Comparison of ENCODE assay signal across 9 cellular contexts in genomic region chr3:30625541-30626438, GRCh38. TPM values are rescaled to one million over a fixed set of nuclear protein-coding genes. Genes with fewer than 3 reads are reported as not detected.
DNase-seq lines count a peak whose midpoint lies in the region; ATAC-seq and TF ChIP-seq lines count a peak whose summit lies in the region.
"Had no signal": no experiment of that assay in that cellular context is flagged by ENCODE, and none has a peak within 500 bp of the region (broad histone marks: within the 10 kb centered on the region; RNA-seq: fewer than 3 reads in every experiment).

No MANE protein-coding gene starts in this region.

- no peak for ATAC-seq in CD4-positive, CD25-positive, alpha-beta regulatory T cell (ENCODE audit: low read depth in 2 of 2)
- ATAC-seq in esophagus mucosa = peak; percentile 80
- no peak for ATAC-seq in GM21825 (IDR thresholded peaks at IDR 0.05; ENCODE audit: unreplicated experiment)
- no peak for ATAC-seq in GM18870 (IDR thresholded peaks at IDR 0.05; ENCODE audit: unreplicated experiment)

- H3K36me3 Mint-ChIP-seq in CD4-positive, CD25-positive, alpha-beta regulatory T cell = peaks cover 39% of the 10 kb centered on the region

- H3K9me3 ChIP-seq in CD4-positive, CD25-positive, alpha-beta regulatory T cell (ENCODE audit: control insufficient read depth in 2 of 2, low read length in 2 of 2) = no peaks in the 10 kb centered on the region
- H3K9me3 ChIP-seq in osteoblast (ENCODE audit: low read depth, low read length) = no peaks in the 10 kb centered on the region

- peaks cover 83% of the 10 kb centered on the region for H3K79me2 ChIP-seq in osteoblast (ENCODE audit: insufficient read depth, low read length)

- peaks cover 13% of the 10 kb centered on the region for H4K20me1 ChIP-seq in osteoblast (ENCODE audit: insufficient read depth, low read length)

- TF ChIP-seq CTCF in RWPE1 (conservative IDR thresholded peaks at IDR 0.05; ENCODE audit: low read depth) = no peak
- TF ChIP-seq CTCF in osteoblast (IDR thresholded peaks at IDR 0.05; ENCODE audit: extremely low read depth, low read depth, low read length) = no peak

- no peaks in the 10 kb centered on the region for H3K9me3 Mint-ChIP-seq in CD4-positive, CD25-positive, alpha-beta regulatory T cell

- peaks cover 14% of the 10 kb centered on the region for H3K36me3 ChIP-seq in CD4-positive, CD25-positive, alpha-beta regulatory T cell (ENCODE audit: control insufficient read depth, insufficient read depth, low read length)
- H3K36me3 ChIP-seq in osteoblast (ENCODE audit: insufficient read depth, low read length) = peaks cover 16% of the 10 kb centered on the region

- peaks cover 89% of the 10 kb centered on the region for H3K4me1 ChIP-seq in CD4-positive, CD25-positive, alpha-beta regulatory T cell (ENCODE audit: control insufficient read depth, insufficient read depth, low read length, poor library complexity, severe bottlenecking)
- peaks cover 49% of the 10 kb centered on the region for H3K4me1 ChIP-seq in osteoblast (ENCODE audit: insufficient read depth, low read length)

- no peak overlapping the region for H3K4me3 ChIP-seq in CD4-positive, CD25-positive, alpha-beta regulatory T cell (ENCODE audit: low read depth, low read length)
- no peak overlapping the region for H3K4me3 ChIP-seq in osteoblast (ENCODE audit: insufficient read depth, low read length)

- no peaks in the 10 kb centered on the region for H3K27me3 Mint-ChIP-seq in CD4-positive, CD25-positive, alpha-beta regulatory T cell

- POLR2A ChIA-PET in RWPE1 (lab: Yijun Ruan, JAX; ENCODE audit: low non-redundant PET) = no interaction called here

- peak overlapping the region; percentile 27 for H3K27ac ChIP-seq in CD4-positive, CD25-positive, alpha-beta regulatory T cell (ENCODE audit: insufficient read depth, low read length, poor library complexity, severe bottlenecking)
- peak overlapping the region; percentile 92 for H3K27ac ChIP-seq in RWPE1
- peak overlapping the region; percentile 80 for H3K27ac ChIP-seq in osteoblast (ENCODE audit: low read depth, low read length)

- peak overlapping the region; percentile 19 to 67 (median 44) for H3K4me3 Mint-ChIP-seq in CD4-positive, CD25-positive, alpha-beta regulatory T cell

- H3K27me3 ChIP-seq in CD4-positive, CD25-positive, alpha-beta regulatory T cell (ENCODE audit: control insufficient read depth, insufficient read depth, low read length) = no peaks in the 10 kb centered on the region
- H3K27me3 ChIP-seq in osteoblast (ENCODE audit: insufficient read depth, low read length) = no peaks in the 10 kb centered on the region

- no peak for DNase-seq in CD4-positive, CD25-positive, alpha-beta regulatory T cell
- peak; percentile 64 for DNase-seq in RWPE1 (ENCODE audit: low spot score)
- DNase-seq in osteoblast (ENCODE audit: insufficient read length, low spot score, missing footprints) = peak; percentile 48
- no peak for DNase-seq in NOMO-1 (lab: John Stamatoyannopoulos, UW; ENCODE audit: unreplicated experiment in 2 of 2)
- DNase-seq in DMS53 (lab: John Stamatoyannopoulos, UW) = no peak
- DNase-seq: glutamatergic neuron had no signal

- H3K4me1 Mint-ChIP-seq in CD4-positive, CD25-positive, alpha-beta regulatory T cell = peaks cover 45 to 94% (median 68%) of the 10 kb centered on the region in 4 donors

- no peak overlapping the region for H2AFZ ChIP-seq in osteoblast (ENCODE audit: low read length)

- peak overlapping the region; percentile 20 for H3K4me2 ChIP-seq in osteoblast (ENCODE audit: insufficient read depth, low read length)

- CTCF ChIA-PET in RWPE1 (lab: Yijun Ruan, JAX) = interaction anchor here (0.8 kb wide), 1 partner anchor 18 kb away, joined by 3 read pairs; no protein-coding TSS in a partner anchor

- H3K27ac Mint-ChIP-seq in CD4-positive, CD25-positive, alpha-beta regulatory T cell = peak overlapping the region; percentile 50 to 95 (median 79)

RNA-seq across cellular contexts. Expression of gene TGFBR2, which starts 19.4 kb away (rescaled TPM):
- 57.4 TPM for total RNA-seq in CD4-positive, CD25-positive, alpha-beta regulatory T cell
- polyA plus RNA-seq in CD4-positive, CD25-positive, alpha-beta regulatory T cell = 10 to 100 TPM; 35.8 to 92.6 (median 61.0) TPM
- total RNA-seq in esophagus mucosa (14.6 TPM), osteoblast (118 and 162 TPM in 2 replicates)

Comparison
In these comparisons a context has a peak if more than half of its experiments do, and no peak if none do; other contexts are left out.
1. DNase-seq: peak in RWPE1 (single experiment) and osteoblast (single experiment); none in CD4-positive, CD25-positive, alpha-beta regulatory T cell (0 of 3), NOMO-1 (0 of 2) and DMS53 (single experiment).
2. H3K27ac ChIP-seq: peak in every context shown above with its lines; median percentile 92 in RWPE1; 80 in osteoblast; 27 in CD4-positive, CD25-positive, alpha-beta regulatory T cell.